Comparison of ENCODE assay signal across 28 cellular contexts in the genomic region with DNA sequence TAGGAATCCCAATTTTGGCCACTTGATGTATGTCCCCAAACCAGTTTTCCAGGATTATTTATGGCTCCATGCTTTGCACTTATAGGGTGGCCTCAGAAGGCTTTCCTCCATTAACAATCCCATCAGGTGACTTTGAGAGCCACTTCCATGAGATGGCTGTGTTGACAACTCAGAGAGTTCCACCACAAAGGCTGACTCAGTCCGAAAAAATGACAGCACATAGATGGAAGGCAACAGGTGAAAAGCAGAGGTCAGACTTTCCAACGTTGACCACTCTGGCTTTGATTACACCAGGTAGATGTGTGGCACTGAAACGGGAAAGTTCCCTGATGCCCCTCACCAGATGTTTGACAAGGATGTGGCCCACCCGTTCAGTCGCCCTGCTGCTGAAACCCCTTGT.
A peak's percentile ranks its signal among the peaks of the same experiment; 100 is the strongest.
DNase-seq lines count a peak whose midpoint lies in the region; ATAC-seq, FAIRE-seq and TF ChIP-seq lines count a peak whose summit lies in the region.
"Had no signal": no experiment of that assay in that cellular context is flagged by ENCODE, and none has a peak within 500 bp of the region (broad histone marks: within the 10 kb centered on the region; RNA-seq: fewer than 3 reads in every experiment).

No MANE protein-coding gene starts in this region.

- no peaks in the 10 kb centered on the region for H4K20me1 ChIP-seq in PC-3 (ENCODE audit: low read length)

- no peaks in the 10 kb centered on the region for H3K9me3 ChIP-seq in PC-3 (ENCODE audit: low read length)
- peaks cover 0 to 3% of the 10 kb centered on the region in 2 donors for H3K9me3 ChIP-seq in left lung
- H3K9me3 ChIP-seq: adrenal gland, pancreas, SK-N-SH had no signal

- peak overlapping the region; percentile 25; the same call in 1 of the 2 replicates for H3K4me2 ChIP-seq in PC-3 (ENCODE audit: low read length)
- H3K4me2 ChIP-seq: A549, SK-N-SH had no signal

- TF ChIP-seq CTCF in PC-3 (conservative IDR thresholded peaks at IDR 0.05; ENCODE audit: low read depth, low read length): no peak
- TF ChIP-seq CTCF in left lung (IDR thresholded peaks at IDR 0.05): no peak
- no peak for TF ChIP-seq CTCF in coronary artery (IDR thresholded peaks at IDR 0.05)

- no peaks in the 10 kb centered on the region for H3F3A ChIP-seq in PC-3 (ENCODE audit: low read length, unreplicated experiment)

- no peaks in the 10 kb centered on the region for H3K79me2 ChIP-seq in PC-3 (ENCODE audit: low read length)

- CTCF ChIA-PET in PC-3 (lab: Charles Lee): no interaction called here

- no peaks in the 10 kb centered on the region for H3K9me2 ChIP-seq in PC-3 (replicated peaks; ENCODE audit: low read length)
- H3K9me2 ChIP-seq: SK-N-SH had no signal

- ATAC-seq in PC-3 (peak; percentile 44; the same call in 1 of the 2 replicates), left lung (peak; percentile 62), HG03095 (IDR thresholded peaks at IDR 0.05; ENCODE audit: unreplicated experiment) (no peak)
- ATAC-seq: A549; activated CD4-positive, alpha-beta T cell treated with anti-CD3 and anti-CD28 coated beads for 36 hours; CD8-positive, alpha-beta T cell; foreskin keratinocyte; natural killer cell treated with Interleukin-12 subunit alpha and Interleukin-12 subunit beta and Interleukin-15 and Interleukin-18, amount 100 ng/mL, for 72 hours; pancreas; sciatic nerve; stimulated activated naive CD8-positive, alpha-beta T cell treated with anti-CD3 and anti-CD28 coated beads, Interleukin-15, Interleukin-2, amounts not matched to agents 100 U/mL and 50 U/mL, for 24 hours had no signal

- H3K36me3 ChIP-seq in PC-3 (ENCODE audit: low read depth, low read length) (no peaks in the 10 kb centered on the region), left lung (no peaks in the 10 kb centered on the region)
- H3K36me3 ChIP-seq: adrenal gland, left ventricle myocardium inferior, pancreas had no signal

- H3K9ac ChIP-seq in PC-3 (ENCODE audit: low read length): no peak overlapping the region
- H3K9ac ChIP-seq: SK-N-SH had no signal

- DNase-seq in NCI-H748 (lab: John Stamatoyannopoulos, UW; ENCODE audit: unreplicated experiment): peak; percentile 14
- no peak for DNase-seq in NCI-H748 treated with DMSO at 0.1 percent for 48 hours (lab: John Stamatoyannopoulos, UW)
- peak; percentile 88 for DNase-seq in PC-3
- no peak for DNase-seq in left lung
- peak; percentile 35 for DNase-seq in urothelium cell line (ENCODE audit: low spot score)
- DNase-seq in foreskin melanocyte: no peak
- no peak for DNase-seq in coronary artery (ENCODE audit: low spot score)
- DNase-seq: activated CD4-positive, alpha-beta T cell treated with anti-CD3 and anti-CD28 coated beads for 36 hours; activated CD8-positive, alpha-beta memory T cell treated with anti-CD3 and anti-CD28 coated beads for 24 hours; activated gamma-delta T cell treated with Interleukin-2 at 50 U/mL for 16 hours; activated T-cell treated with anti-CD3 and anti-CD28 coated beads, Interleukin-2, amount 50 U/mL, for 24 hours; adrenal gland; CD8-positive, alpha-beta T cell; effector memory CD4-positive, alpha-beta T cell; foreskin keratinocyte; H7; left ventricle myocardium inferior; NCI-H1092 treated with DMSO at 0.1 percent for 48 hours; NCI-H2029 treated with DMSO at 0.1 percent for 48 hours; NCI-H526; pancreas; SK-N-SH; stimulated activated naive CD8-positive, alpha-beta T cell treated with anti-CD3 and anti-CD28 coated beads, Interleukin-15, Interleukin-2, amounts not matched to agents 100 U/mL and 50 U/mL, for 24 hours; T-helper 2 cell had no signal

- H3K4me3 ChIP-seq in PC-3 (ENCODE audit: low read length) (no peak overlapping the region), left lung (no peak overlapping the region), coronary artery (no peak overlapping the region)
- H3K4me3 ChIP-seq: A549, adrenal gland, left ventricle myocardium inferior, pancreas had no signal

- no peak overlapping the region for H2AFZ ChIP-seq in PC-3 (ENCODE audit: low read length)

- H3K27me3 ChIP-seq in PC-3 (ENCODE audit: low read length) (no peaks in the 10 kb centered on the region), left lung (no peaks in the 10 kb centered on the region)
- H3K27me3 ChIP-seq: adrenal gland, foreskin keratinocyte, pancreas had no signal

- H3K4me1 ChIP-seq in PC-3 (ENCODE audit: insufficient read depth, low read length) (peaks cover 37% of the 10 kb centered on the region), left lung (no peaks in the 10 kb centered on the region)
- H3K4me1 ChIP-seq: A549 had no signal

- H3K27ac ChIP-seq in PC-3 (ENCODE audit: low read length): no peak overlapping the region
- no peak overlapping the region for H3K27ac ChIP-seq in left lung
- H3K27ac ChIP-seq in coronary artery: no peak overlapping the region
- H3K27ac ChIP-seq: A549, adrenal gland, foreskin keratinocyte, left ventricle myocardium inferior, pancreas had no signal

- POLR2A ChIA-PET in PC-3 (lab: Charles Lee; ENCODE audit: unreplicated experiment): no interaction called here

- no TSS peak for BruUV-seq in PC-3 (replicated peaks; lab: Mats Ljungman, UMichigan)

- FAIRE-seq in urothelium cell line (lab: Jason Lieb, UNC): peak; percentile 20
- FAIRE-seq: A549, pancreas had no signal

- intact Hi-C loops in PC-3 (cut with micrococcal nuclease) (loop anchor here (10.0 kb wide), 1 partner anchor 596 kb away; the partner anchor contains the start of gene IGFBP5), left lung (cut with DNase I) (no loop called here)

Comparison
In these comparisons a context has a peak if more than half of its experiments do, and no peak if none do; other contexts are left out.
1. DNase-seq: peak in NCI-H748 (single experiment), PC-3 (single experiment) and urothelium cell line (single experiment); none in NCI-H748 treated with DMSO at 0.1 percent for 48 hours (single experiment), left lung (0 of 2), foreskin melanocyte (single experiment) and coronary artery (single experiment).